8 cellular contexts compared by ENCODE assay signal in the genomic region with DNA sequence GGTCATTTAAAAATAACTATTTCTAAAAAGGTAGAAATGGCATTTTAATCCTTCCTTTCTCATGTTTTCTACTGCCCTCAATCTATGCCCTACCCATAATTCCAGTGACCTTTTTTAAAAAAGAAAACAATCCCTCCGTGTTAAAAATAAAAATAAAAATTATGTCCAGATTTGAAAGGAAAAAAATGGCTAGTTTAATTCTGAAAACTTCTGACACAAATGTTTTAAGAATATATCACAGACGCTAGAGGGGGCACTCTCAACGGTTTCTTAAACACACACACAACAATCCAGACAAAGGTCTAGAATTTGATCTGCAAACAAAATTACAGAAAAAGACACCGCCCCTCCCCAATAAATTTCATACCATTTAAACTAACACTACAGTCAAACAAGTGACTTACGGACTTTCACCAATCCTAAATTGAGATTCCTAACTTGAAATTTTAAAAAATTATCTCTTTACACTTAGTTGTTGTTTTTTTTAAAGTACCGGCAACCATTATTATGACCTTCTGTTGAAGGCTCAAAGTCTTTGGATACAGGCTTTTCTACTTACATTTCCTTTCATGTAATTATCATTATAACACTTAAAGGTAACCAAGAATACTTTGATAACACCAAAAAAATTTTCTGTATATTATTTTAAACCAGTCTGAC. TPM values are rescaled to one million over a fixed set of nuclear protein-coding genes. Genes with fewer than 3 reads are reported as not detected.
DNase-seq lines count a peak whose midpoint lies in the region; ATAC-seq, FAIRE-seq and TF ChIP-seq lines count a peak whose summit lies in the region.

No MANE protein-coding gene starts in this region.

- H3K27ac Mint-ChIP-seq in naive B cell: peak overlapping the region; percentile 54 to 87 (median 72)

- peaks cover 81% of the 10 kb centered on the region for H3K79me2 ChIP-seq in OCI-LY1 (ENCODE audit: insufficient read depth, low read length)

- no peak overlapping the region for H3K4me3 Mint-ChIP-seq in naive B cell

- H3K27me3 Mint-ChIP-seq in naive B cell: no peaks in the 10 kb centered on the region

- no peak for DNase-seq in GM19239 (ENCODE audit: insufficient read length, low spot score)
- peak; percentile 65 for DNase-seq in dedifferentiated amniotic fluid mesenchymal stem cell (ENCODE audit: extremely low spot score)
- DNase-seq in naive B cell: peak; percentile 18
- no peak for DNase-seq in GM12891 (ENCODE audit: insufficient read length, low spot score)
- DNase-seq in NCI-H226: no peak

- peaks cover 44% of the 10 kb centered on the region for H3K4me1 ChIP-seq in OCI-LY1 (ENCODE audit: insufficient read depth, low read length, severe bottlenecking)

- H3K27ac ChIP-seq in C4-2B (no peak overlapping the region), OCI-LY1 (ENCODE audit: low read depth, low read length, poor library complexity, severe bottlenecking) (peak overlapping the region; percentile 69)

- H3K36me3 ChIP-seq in OCI-LY1 (ENCODE audit: insufficient read depth, low read length): peaks cover 26% of the 10 kb centered on the region

- peaks cover 10 to 19% (median 15%) of the 10 kb centered on the region in 3 donors for H3K4me1 Mint-ChIP-seq in naive B cell

- H4K20me1 ChIP-seq in OCI-LY1 (ENCODE audit: insufficient read depth, low read length): no peaks in the 10 kb centered on the region

- H3F3A ChIP-seq in OCI-LY1 (ENCODE audit: insufficient read depth, low read length): no peaks in the 10 kb centered on the region

- no peaks in the 10 kb centered on the region for H3K27me3 ChIP-seq in OCI-LY1 (ENCODE audit: insufficient read depth, low read length)

- no peak overlapping the region for H3K4me3 ChIP-seq in OCI-LY1 (ENCODE audit: low read depth, low read length, poor library complexity, severe bottlenecking)

- no peaks in the 10 kb centered on the region for H3K9me3 ChIP-seq in OCI-LY1 (ENCODE audit: low read length)

- H3K9ac ChIP-seq in OCI-LY1 (ENCODE audit: low read length): no peak overlapping the region; the same call in 1 of the 2 replicates

- H3K9me2 ChIP-seq in OCI-LY1 (ENCODE audit: low read depth, low read length): no peaks in the 10 kb centered on the region

- FAIRE-seq in GM19239 (lab: Jason Lieb, UNC) (peak; percentile 37), GM12891 (lab: Jason Lieb, UNC) (no peak)

- no peak overlapping the region for H2AFZ ChIP-seq in OCI-LY1 (ENCODE audit: low read length)

- H3K4me2 ChIP-seq in OCI-LY1 (ENCODE audit: low read length): peak overlapping the region; percentile 33

- ATAC-seq in naive B cell (ENCODE audit: low read depth in 2 of 2) (no peak), HG02610 (IDR thresholded peaks at IDR 0.05; ENCODE audit: unreplicated experiment) (no peak)

- peaks cover 0 to 11% of the 10 kb centered on the region in 2 donors for H3K36me3 Mint-ChIP-seq in naive B cell

- TF ChIP-seq POLR2A in GM12891 (IDR thresholded peaks at IDR 0.05; ENCODE audit: low read depth, low read length): no peak

- peaks cover 0 to 5% (median 3%) of the 10 kb centered on the region in 7 donors for H3K9me3 Mint-ChIP-seq in naive B cell

- TF ChIP-seq CTCF in C4-2B (conservative IDR thresholded peaks at IDR 0.05) (peak; percentile 80), OCI-LY1 (IDR thresholded peaks at IDR 0.05; ENCODE audit: low read length) (peak; percentile 70)

TF ChIP-seq in GM12891, 5 proteins besides CTCF, POLR2A, EP300 and RAD21:
- TF ChIP-seq TAF1 (IDR thresholded peaks at IDR 0.05; ENCODE audit: low read depth, low read length): no peak
- TF ChIP-seq PAX5 (IDR thresholded peaks at IDR 0.05; ENCODE audit: insufficient read depth, low read length, severe bottlenecking): no peak
- no peak for TF ChIP-seq POU2F2 (IDR thresholded peaks at IDR 0.05; ENCODE audit: low read depth, low read length)
- no peak for TF ChIP-seq SPI1 (IDR thresholded peaks at IDR 0.05; ENCODE audit: low read depth, low read length)

RNA-seq across cellular contexts. Expression of a gene that starts 38.2 kb away (rescaled TPM):
- polyA plus RNA-seq in naive B cell (ENCODE audit: low read depth in 6 of 6): 10 to 100 TPM; 54.7 to 93.6 (median 80.4) TPM
- 21.4 TPM for polyA plus RNA-seq in GM12891 (2012; ENCODE audit: low read depth, missing spikeins)

Comparison
In these comparisons a context has a peak if more than half of its experiments do, and no peak if none do; other contexts are left out.
1. DNase-seq: peak in dedifferentiated amniotic fluid mesenchymal stem cell (single experiment) and naive B cell (single experiment); none in GM19239 (single experiment), GM12891 (single experiment) and NCI-H226 (single experiment).